1 cellular context compared by ENCODE assay signal in genomic region chr3:141959921-141960554, GRCh38.
TF ChIP-seq lines count a peak whose summit lies in the region.

No MANE protein-coding gene starts in this region.

TF ChIP-seq in A549, 52 proteins besides CTCF, POLR2A, EP300 and RAD21 (continued from another document):
- TF ChIP-seq GATA3 (IDR thresholded peaks at IDR 0.05; ENCODE audit: borderline replicate concordance) (no peak), ESRRA (IDR thresholded peaks at IDR 0.05; ENCODE audit: borderline replicate concordance, low read length) (no peak)
